In the genomic region with DNA sequence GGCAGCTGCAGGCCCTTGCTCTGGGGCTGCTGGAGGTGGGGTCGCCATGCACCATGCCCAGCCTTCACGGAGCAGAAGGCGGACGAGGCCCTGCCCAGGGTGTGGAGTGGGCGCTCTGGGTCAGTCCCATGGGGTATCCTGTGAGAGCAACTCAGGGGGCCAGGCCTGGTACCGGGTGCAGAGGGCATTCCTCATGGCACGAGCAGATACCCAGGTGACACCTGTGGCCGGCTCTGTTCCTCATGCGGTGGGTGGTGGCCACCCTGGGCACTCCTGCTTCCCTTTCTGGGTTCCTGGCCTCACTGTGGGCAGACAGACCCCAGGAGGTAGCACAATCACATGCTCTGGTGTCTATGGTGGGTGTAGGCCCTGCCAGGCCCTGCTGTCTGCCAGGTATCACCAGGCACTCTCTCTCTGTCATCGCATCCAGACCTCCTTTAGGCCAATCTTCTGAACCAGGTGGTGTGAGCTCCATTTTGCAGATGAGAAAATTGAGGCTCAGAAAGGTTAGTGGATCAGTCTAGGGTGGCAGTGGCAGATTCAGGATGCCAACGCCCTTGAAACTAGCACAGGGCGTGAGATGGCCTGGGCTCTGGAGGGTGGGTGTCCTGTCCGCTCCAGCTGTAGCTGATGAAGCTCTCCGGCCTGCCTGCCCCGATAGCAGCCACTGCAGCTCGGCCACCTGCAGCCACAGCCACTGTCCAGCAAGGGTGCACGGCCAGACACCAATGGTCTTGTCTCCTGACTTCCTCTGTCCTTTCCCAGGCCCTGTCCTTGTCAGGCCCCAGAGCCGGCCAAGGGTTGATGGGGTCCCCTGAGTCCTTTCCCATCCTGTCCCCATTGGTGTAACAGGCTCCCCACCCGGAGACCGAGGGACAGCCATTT, we compare ENCODE assay signal across 11 cellular contexts. TPM values are rescaled to one million over a fixed set of nuclear protein-coding genes. Genes with fewer than 3 reads are reported as not detected.
DNase-seq lines count a peak whose midpoint lies in the region; ATAC-seq lines count a peak whose summit lies in the region.
"Had no signal": no experiment of that assay in that cellular context is flagged by ENCODE, and none has a peak within 500 bp of the region (broad histone marks: within the 10 kb centered on the region; RNA-seq: fewer than 3 reads in every experiment).

No MANE protein-coding gene starts in this region.

- no peaks in the 10 kb centered on the region for H3K9me2 ChIP-seq in Karpas-422 (replicated peaks; ENCODE audit: insufficient read depth, low read length)

- no peaks in the 10 kb centered on the region for H3K36me3 ChIP-seq in ACC112 (ENCODE audit: insufficient read depth, low read length)
- H3K36me3 ChIP-seq in Karpas-422 (ENCODE audit: insufficient read depth, low read length) = no peaks in the 10 kb centered on the region

- H3K27me3 ChIP-seq in ACC112 (ENCODE audit: insufficient read depth, low read length) (no peaks in the 10 kb centered on the region), Karpas-422 (ENCODE audit: low read length) (no peaks in the 10 kb centered on the region)

- H3K27ac ChIP-seq in ACC112 (ENCODE audit: low read depth, low read length) = peak overlapping the region; percentile 62
- H3K27ac ChIP-seq in Karpas-422 (ENCODE audit: low read length) = peak overlapping the region; percentile 95
- H3K27ac ChIP-seq in cingulate gyrus (ENCODE audit: low read depth, low read length) = peak overlapping the region; percentile 83

- H3K9me3 Mint-ChIP-seq in naive thymus-derived CD8-positive, alpha-beta T cell = no peaks in the 10 kb centered on the region

- peak overlapping the region; percentile 100 for H3K9ac ChIP-seq in Karpas-422 (ENCODE audit: low read length)

- peak; percentile 47 for DNase-seq in Karpas-422
- DNase-seq in naive thymus-derived CD8-positive, alpha-beta T cell = no peak
- no peak for DNase-seq in HCEC 1CT
- no peak for DNase-seq in HK-2 (ENCODE audit: unreplicated experiment)
- DNase-seq in EL = no peak
- DNase-seq in amygdala (lab: John Stamatoyannopoulos, UW) = no peak
- DNase-seq: activated effector memory CD4-positive, alpha-beta T cell treated with anti-CD3 and anti-CD28 coated beads, Interleukin-2, amount 50 U/mL, for 16 hours; NCI-H510A had no signal

- H3K79me2 ChIP-seq in ACC112 (ENCODE audit: control insufficient read depth, insufficient read depth, low read length, unreplicated experiment) (peaks cover 11% of the 10 kb centered on the region), Karpas-422 (ENCODE audit: low read length) (peaks cover 73% of the 10 kb centered on the region)

- H3K4me2 ChIP-seq in Karpas-422 (ENCODE audit: low read depth, low read length, poor library complexity, severe bottlenecking) = peak overlapping the region; percentile 99

- H3K4me1 ChIP-seq in ACC112 (ENCODE audit: control insufficient read depth, insufficient read depth, low read length, unreplicated experiment) (peaks cover 31% of the 10 kb centered on the region), Karpas-422 (ENCODE audit: low read length) (peaks cover 76% of the 10 kb centered on the region)

- peaks cover 29 to 78% (median 71%) of the 10 kb centered on the region in 4 donors for H3K4me1 Mint-ChIP-seq in naive thymus-derived CD8-positive, alpha-beta T cell

- no peaks in the 10 kb centered on the region for H3K27me3 Mint-ChIP-seq in naive thymus-derived CD8-positive, alpha-beta T cell

- no peaks in the 10 kb centered on the region for H3K9me3 ChIP-seq in Karpas-422 (ENCODE audit: low read length)

- peak overlapping the region; percentile 63 to 96 (median 87) for H3K27ac Mint-ChIP-seq in naive thymus-derived CD8-positive, alpha-beta T cell

- H2AFZ ChIP-seq in ACC112 (ENCODE audit: low read length, unreplicated experiment) (no peak overlapping the region), Karpas-422 (ENCODE audit: low read length) (no peak overlapping the region)

- H3K4me3 ChIP-seq in ACC112 (ENCODE audit: low read depth, low read length) (no peak overlapping the region), Karpas-422 (ENCODE audit: low read length) (peak overlapping the region; percentile 99)

- peak overlapping the region; percentile 52 to 92 (median 84) for H3K4me3 Mint-ChIP-seq in naive thymus-derived CD8-positive, alpha-beta T cell

- peaks cover 0 to 17% (median 0%) of the 10 kb centered on the region in 3 donors for H3K36me3 Mint-ChIP-seq in naive thymus-derived CD8-positive, alpha-beta T cell

- H4K20me1 ChIP-seq in Karpas-422 (ENCODE audit: insufficient read depth, low read depth, low read length) = peaks cover 13% of the 10 kb centered on the region; the same call in 1 of the 2 replicates

- no peak for ATAC-seq in naive thymus-derived CD8-positive, alpha-beta T cell

- POLR2A ChIA-PET in naive thymus-derived CD8-positive, alpha-beta T cell (lab: Charles Lee) = interaction anchor here (1.0 to 13.5 kb wide), 6 partner anchors 10 to 90 kb away, joined by 3 to 287 read pairs (median 4); partner anchors contain the start of gene DGKZ

RNA-seq across cellular contexts. Expression of gene DGKZ, which starts 15.1 kb away (rescaled TPM):
- total RNA-seq in Karpas-422 (2014; rRNA removed; shearing (Covaris generic); ENCODE audit: low replicate concordance) = 59.4 and 106 TPM in 2 replicates
- 100 to 1,000 TPM; 234 to 243 TPM for total RNA-seq in naive thymus-derived CD8-positive, alpha-beta T cell
- 10 to 100 TPM; 47.1 to 71.0 (median 52.5) TPM for polyA plus RNA-seq in naive thymus-derived CD8-positive, alpha-beta T cell

RNA-seq across cellular contexts. Expression of gene MDK, which starts 19.1 kb away (rescaled TPM):
- total RNA-seq in Karpas-422 (2014; rRNA removed; shearing (Covaris generic); ENCODE audit: low replicate concordance) = 6.9 and 21.9 TPM in 2 replicates
- total RNA-seq in naive thymus-derived CD8-positive, alpha-beta T cell = 1 to 10 TPM; 7.2 to 8.0 TPM
- polyA plus RNA-seq in naive thymus-derived CD8-positive, alpha-beta T cell = under 1 TPM in 1 of 3 donors, not detected in 2; 0.52 TPM

RNA-seq across cellular contexts. Expression of gene CHRM4, which starts 29.2 kb away (rescaled TPM):
- total RNA-seq in Karpas-422 (2014; rRNA removed; shearing (Covaris generic); ENCODE audit: low replicate concordance) = not detected in 2 replicates
- total RNA-seq in naive thymus-derived CD8-positive, alpha-beta T cell = under 1 TPM; 0.25 to 0.73 TPM
- under 1 TPM in 2 of 3 donors, not detected in 1; 0.16 to 0.18 TPM for polyA plus RNA-seq in naive thymus-derived CD8-positive, alpha-beta T cell
- total RNA-seq: Daoy had no signal
